Comparison of ENCODE assay signal across 7 cellular contexts in the genomic region with DNA sequence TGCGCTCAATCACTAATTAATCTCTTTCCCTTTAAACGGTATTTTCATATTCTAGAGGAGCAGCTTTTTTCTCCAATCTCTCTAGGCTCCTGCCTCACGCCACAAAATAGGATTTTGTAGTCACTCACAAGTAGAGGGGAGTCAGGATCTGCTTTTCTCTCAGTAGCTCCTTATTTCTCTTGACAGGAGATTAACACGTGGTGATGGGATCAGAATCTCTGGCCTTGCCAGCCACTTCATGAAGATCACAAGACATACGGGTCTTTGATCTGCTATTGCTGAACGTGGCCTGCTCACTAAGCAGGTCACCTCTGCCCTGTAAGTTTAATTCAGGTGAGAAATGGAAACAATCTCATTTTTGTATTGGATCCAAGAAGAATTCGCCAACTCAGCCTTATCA.
"Had no signal": no experiment of that assay in that cellular context is flagged by ENCODE, and none has a peak within 500 bp of the region (broad histone marks: within the 10 kb centered on the region; RNA-seq: fewer than 3 reads in every experiment).

No MANE protein-coding gene starts in this region.

- H3K27ac ChIP-seq: GM23248 had no signal

- H3K4me1 ChIP-seq: HAP-1 had no signal

- DNase-seq: GM23248, GOT3, H7, IMR-90 had no signal

- H3K9me3 ChIP-seq: HAP-1 had no signal

- H3K4me3 ChIP-seq: GM23248, HAP-1, K562 had no signal

- H3K36me3 ChIP-seq: HAP-1 had no signal

- FAIRE-seq: HTR-8/SVneo, K562 had no signal

- H3K9ac ChIP-seq: GM23248 had no signal

- ATAC-seq: K562 had no signal
